Comparison of ENCODE assay signal across 1 cellular context in the genomic region with DNA sequence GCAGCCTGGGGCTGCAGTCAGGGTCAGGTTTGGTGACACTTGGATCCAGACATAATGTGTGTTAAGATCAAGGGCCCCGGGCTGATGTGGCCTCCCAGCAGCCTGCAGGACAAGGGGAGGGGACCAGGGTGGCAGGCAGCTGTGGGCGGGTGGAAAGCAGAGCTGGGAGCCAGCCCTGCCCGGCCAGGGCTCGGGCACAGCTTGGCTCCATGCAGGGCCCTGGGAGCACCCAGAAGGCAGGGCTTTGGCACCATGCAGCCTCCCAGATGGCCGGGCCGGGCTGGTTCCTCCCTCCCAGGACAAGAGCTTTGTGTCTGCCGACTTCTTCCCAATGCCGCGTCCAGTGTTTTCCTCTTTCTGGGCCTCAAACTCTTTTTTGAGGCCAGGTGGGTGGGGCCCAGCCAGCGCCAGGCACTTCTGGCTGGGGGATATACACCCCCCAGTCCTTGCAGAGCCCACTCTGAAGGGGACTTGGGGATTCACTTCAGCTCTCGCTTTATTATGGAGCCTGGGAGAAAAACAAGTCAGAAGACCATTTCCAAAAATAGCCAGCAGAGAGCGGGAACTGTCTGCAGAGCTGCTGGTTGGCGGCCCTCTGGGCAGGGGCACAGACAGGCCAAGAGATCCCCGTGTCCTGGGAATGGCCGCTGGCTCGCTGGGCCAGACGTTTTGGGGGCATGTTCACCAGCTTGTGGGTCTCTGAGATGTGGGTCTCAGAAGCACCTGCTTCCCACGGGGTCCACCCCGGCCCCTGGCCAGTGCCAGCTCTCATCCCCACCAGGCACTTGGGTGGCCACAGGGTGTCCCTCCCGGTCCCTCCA.
TF ChIP-seq lines count a peak whose summit lies in the region.

No MANE protein-coding gene starts in this region.

TF ChIP-seq in SK-N-SH, 30 proteins besides CTCF, POLR2A, EP300 and RAD21 (continued from another document):
- TF ChIP-seq, protein P1, sequence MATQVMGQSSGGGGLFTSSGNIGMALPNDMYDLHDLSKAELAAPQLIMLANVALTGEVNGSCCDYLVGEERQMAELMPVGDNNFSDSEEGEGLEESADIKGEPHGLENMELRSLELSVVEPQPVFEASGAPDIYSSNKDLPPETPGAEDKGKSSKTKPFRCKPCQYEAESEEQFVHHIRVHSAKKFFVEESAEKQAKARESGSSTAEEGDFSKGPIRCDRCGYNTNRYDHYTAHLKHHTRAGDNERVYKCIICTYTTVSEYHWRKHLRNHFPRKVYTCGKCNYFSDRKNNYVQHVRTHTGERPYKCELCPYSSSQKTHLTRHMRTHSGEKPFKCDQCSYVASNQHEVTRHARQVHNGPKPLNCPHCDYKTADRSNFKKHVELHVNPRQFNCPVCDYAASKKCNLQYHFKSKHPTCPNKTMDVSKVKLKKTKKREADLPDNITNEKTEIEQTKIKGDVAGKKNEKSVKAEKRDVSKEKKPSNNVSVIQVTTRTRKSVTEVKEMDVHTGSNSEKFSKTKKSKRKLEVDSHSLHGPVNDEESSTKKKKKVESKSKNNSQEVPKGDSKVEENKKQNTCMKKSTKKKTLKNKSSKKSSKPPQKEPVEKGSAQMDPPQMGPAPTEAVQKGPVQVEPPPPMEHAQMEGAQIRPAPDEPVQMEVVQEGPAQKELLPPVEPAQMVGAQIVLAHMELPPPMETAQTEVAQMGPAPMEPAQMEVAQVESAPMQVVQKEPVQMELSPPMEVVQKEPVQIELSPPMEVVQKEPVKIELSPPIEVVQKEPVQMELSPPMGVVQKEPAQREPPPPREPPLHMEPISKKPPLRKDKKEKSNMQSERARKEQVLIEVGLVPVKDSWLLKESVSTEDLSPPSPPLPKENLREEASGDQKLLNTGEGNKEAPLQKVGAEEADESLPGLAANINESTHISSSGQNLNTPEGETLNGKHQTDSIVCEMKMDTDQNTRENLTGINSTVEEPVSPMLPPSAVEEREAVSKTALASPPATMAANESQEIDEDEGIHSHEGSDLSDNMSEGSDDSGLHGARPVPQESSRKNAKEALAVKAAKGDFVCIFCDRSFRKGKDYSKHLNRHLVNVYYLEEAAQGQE (IDR thresholded peaks at IDR 0.05; ENCODE audit: low read depth, low read length): no peak
- TF ChIP-seq FOXJ3 (CRISPR knock-in tag; IDR thresholded peaks at IDR 0.05) (no peak), MEF2A (IDR thresholded peaks at IDR 0.05; ENCODE audit: borderline replicate concordance, low read depth) (no peak), TCF12 (IDR thresholded peaks at IDR 0.05) (no peak)
- TF ChIP-seq, protein P2, sequence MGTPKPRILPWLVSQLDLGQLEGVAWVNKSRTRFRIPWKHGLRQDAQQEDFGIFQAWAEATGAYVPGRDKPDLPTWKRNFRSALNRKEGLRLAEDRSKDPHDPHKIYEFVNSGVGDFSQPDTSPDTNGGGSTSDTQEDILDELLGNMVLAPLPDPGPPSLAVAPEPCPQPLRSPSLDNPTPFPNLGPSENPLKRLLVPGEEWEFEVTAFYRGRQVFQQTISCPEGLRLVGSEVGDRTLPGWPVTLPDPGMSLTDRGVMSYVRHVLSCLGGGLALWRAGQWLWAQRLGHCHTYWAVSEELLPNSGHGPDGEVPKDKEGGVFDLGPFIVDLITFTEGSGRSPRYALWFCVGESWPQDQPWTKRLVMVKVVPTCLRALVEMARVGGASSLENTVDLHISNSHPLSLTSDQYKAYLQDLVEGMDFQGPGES (IDR thresholded peaks at IDR 0.05; ENCODE audit: low read depth, low read length): no peak
TF ChIP-seq in SK-N-SH: peak in this region for 0.
